ENCODE assay signal across 11 cellular contexts in genomic region chr3:27454914-27455313, GRCh38. TPM values are rescaled to one million over a fixed set of nuclear protein-coding genes. Genes with fewer than 3 reads are reported as not detected.
DNase-seq lines count a peak whose midpoint lies in the region; ATAC-seq and TF ChIP-seq lines count a peak whose summit lies in the region.
"Had no signal": no experiment of that assay in that cellular context is flagged by ENCODE, and none has a peak within 500 bp of the region (broad histone marks: within the 10 kb centered on the region; RNA-seq: fewer than 3 reads in every experiment).

No MANE protein-coding gene starts in this region.

- H3K9me3 ChIP-seq in CD4-positive, alpha-beta memory T cell (ENCODE audit: control insufficient read depth in 1 of 2, low read length in 2 of 2) = no peaks in the 10 kb centered on the region
- H3K9me3 ChIP-seq in stomach (no peaks in the 10 kb centered on the region), colonic mucosa (no peaks in the 10 kb centered on the region)

- no peak overlapping the region for H3K9ac ChIP-seq in colonic mucosa (ENCODE audit: low read depth in 2 of 2, low read length in 2 of 2)

- CTCF ChIA-PET in CD4-positive, alpha-beta memory T cell (lab: Charles Lee; ENCODE audit: partially characterized antibody) = interaction anchor here (1.7 kb wide), 1 partner anchor 12 kb away, joined by 4 read pairs; no protein-coding TSS in a partner anchor

- TF ChIP-seq EP300 in stomach (IDR thresholded peaks at IDR 0.05) = no peak

- TF ChIP-seq CTCF in coronary artery (IDR thresholded peaks at IDR 0.05) = no peak
- TF ChIP-seq CTCF in stomach (IDR thresholded peaks at IDR 0.05) = no peak
- TF ChIP-seq CTCF in colonic mucosa (IDR thresholded peaks at IDR 0.05) = no peak

- peak overlapping the region in 7 of 8 donors; percentile 22 to 74 (median 53) for H3K4me3 Mint-ChIP-seq in CD4-positive, alpha-beta memory T cell
- H3K4me3 Mint-ChIP-seq: brain had no signal

- peaks cover 9 to 12% of the 10 kb centered on the region in 2 donors for H3K36me3 Mint-ChIP-seq in CD4-positive, alpha-beta memory T cell

- POLR2A ChIA-PET in CD4-positive, alpha-beta memory T cell (lab: Charles Lee; ENCODE audit: partially characterized antibody) = interaction anchor here (1.2 kb wide), 1 partner anchor 29 kb away, joined by 4 read pairs; the partner anchor contains the start of gene SLC4A7

- H3K36me3 ChIP-seq in CD4-positive, alpha-beta memory T cell (ENCODE audit: insufficient read depth, low read length) = no peaks in the 10 kb centered on the region
- H3K36me3 ChIP-seq in stomach (no peaks in the 10 kb centered on the region), colonic mucosa (no peaks in the 10 kb centered on the region)

- intact Hi-C loops in CD4-positive, alpha-beta memory T cell (cut with micrococcal nuclease) = no loop called here
- intact Hi-C loops in stomach (cut with DNase I; ENCODE audit: low total_unique reads) = no loop called here
- intact Hi-C loops in colonic mucosa (cut with DNase I) = no loop called here

- H3K27ac ChIP-seq in CD4-positive, alpha-beta memory T cell (ENCODE audit: low read depth, low read length) = no peak overlapping the region
- H3K27ac ChIP-seq in coronary artery (peak overlapping the region in 1 of 2 donors; percentile 7), stomach (peak overlapping the region in 1 of 5 donors; percentile 2), colonic mucosa (no peak overlapping the region)

- no peaks in the 10 kb centered on the region for H3K9me3 Mint-ChIP-seq in CD4-positive, alpha-beta memory T cell

- H3K4me1 Mint-ChIP-seq in CD4-positive, alpha-beta memory T cell = peaks cover 42 to 76% (median 59%) of the 10 kb centered on the region in 4 donors

- H3K27ac Mint-ChIP-seq in CD4-positive, alpha-beta memory T cell = peak overlapping the region in 4 of 7 donors; percentile 1 to 72 (median 48)

- H3K4me1 ChIP-seq in CD4-positive, alpha-beta memory T cell (ENCODE audit: insufficient read depth, low read length) = peaks cover 47% of the 10 kb centered on the region
- H3K4me1 ChIP-seq in stomach (peaks cover 0 to 19% (median 8%) of the 10 kb centered on the region in 4 donors), colonic mucosa (no peaks in the 10 kb centered on the region)

- H3K27me3 Mint-ChIP-seq in CD4-positive, alpha-beta memory T cell = no peaks in the 10 kb centered on the region
- H3K27me3 Mint-ChIP-seq: brain had no signal

- ATAC-seq in GM19452 (IDR thresholded peaks at IDR 0.05; ENCODE audit: unreplicated experiment) (peak; percentile 59), HG03175 (IDR thresholded peaks at IDR 0.05; ENCODE audit: unreplicated experiment) (peak; percentile 66)

- TF ChIP-seq POLR2A in stomach (IDR thresholded peaks at IDR 0.05) = no peak

- DNase-seq in CD4-positive, alpha-beta memory T cell = peak in 2 of 5 donors; percentile 8 to 15
- DNase-seq in coronary artery (ENCODE audit: low spot score) (no peak), GM19238 (ENCODE audit: insufficient read length, low spot score) (no peak), stomach (no peak), colonic mucosa (no peak), medulla oblongata (ENCODE audit: extremely low spot score) (no peak)
- DNase-seq: DMS 273 treated with DMSO at 0.1 percent for 48 hours; stimulated activated CD4-positive, alpha-beta T cell treated with anti-CD3 and anti-CD28 coated beads, Interleukin-2, amount 100 ng/mL, for 48 hours had no signal

- no peaks in the 10 kb centered on the region for H3K27me3 ChIP-seq in CD4-positive, alpha-beta memory T cell (ENCODE audit: insufficient read depth, low read length)
- no peaks in the 10 kb centered on the region for H3K27me3 ChIP-seq in stomach
- H3K27me3 ChIP-seq in colonic mucosa = no peaks in the 10 kb centered on the region

- H3K4me3 ChIP-seq in CD4-positive, alpha-beta memory T cell (ENCODE audit: low read length in 2 of 2) = no peak overlapping the region
- H3K4me3 ChIP-seq in coronary artery (peak overlapping the region; percentile 1), stomach (no peak overlapping the region), colonic mucosa (no peak overlapping the region)

RNA-seq across cellular contexts. Expression of gene SLC4A7, which starts 29.3 kb away (rescaled TPM):
- total RNA-seq in CD4-positive, alpha-beta memory T cell = 100 to 1,000 TPM in 1 of 2 experiments, 10 to 100 TPM in 1; 98.5 to 103 TPM
- 10 to 100 TPM; 12.7 to 23.4 TPM for polyA plus RNA-seq in CD4-positive, alpha-beta memory T cell
- total RNA-seq in stomach (100 to 1,000 TPM in 2 of 5 donors, 10 to 100 TPM in 3; 16.9 to 212 (median 68.8) TPM), colonic mucosa (10 to 100 TPM; 11.2 to 20.2 TPM)
- 1 to 10 TPM; 1.6 to 9.2 (median 3.7) TPM for polyA plus RNA-seq in stomach
